1 cellular context compared by ENCODE assay signal in the genomic region with DNA sequence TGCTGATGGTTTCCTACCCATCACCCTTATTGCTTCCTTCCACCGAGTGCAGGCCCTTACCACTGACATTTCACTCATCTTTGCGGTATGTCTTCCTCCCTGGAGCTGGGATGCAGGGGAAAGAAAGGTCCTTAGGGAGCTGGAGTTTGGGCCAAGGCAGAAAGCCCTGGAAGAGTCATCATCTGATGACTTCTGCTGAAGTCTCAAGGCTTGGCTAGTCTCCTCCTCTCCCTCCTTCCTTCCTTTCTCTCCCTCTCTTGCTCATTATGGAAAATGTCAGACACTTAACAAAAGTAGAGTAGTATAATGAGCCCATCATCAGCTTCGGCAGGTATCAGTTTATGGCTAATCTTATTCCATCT.
TF ChIP-seq lines count a peak whose summit lies in the region.

No MANE protein-coding gene starts in this region.

TF ChIP-seq in HCT116, 20 proteins besides CTCF, POLR2A, EP300 and RAD21 (continued from another document):
- TF ChIP-seq, protein P1, sequence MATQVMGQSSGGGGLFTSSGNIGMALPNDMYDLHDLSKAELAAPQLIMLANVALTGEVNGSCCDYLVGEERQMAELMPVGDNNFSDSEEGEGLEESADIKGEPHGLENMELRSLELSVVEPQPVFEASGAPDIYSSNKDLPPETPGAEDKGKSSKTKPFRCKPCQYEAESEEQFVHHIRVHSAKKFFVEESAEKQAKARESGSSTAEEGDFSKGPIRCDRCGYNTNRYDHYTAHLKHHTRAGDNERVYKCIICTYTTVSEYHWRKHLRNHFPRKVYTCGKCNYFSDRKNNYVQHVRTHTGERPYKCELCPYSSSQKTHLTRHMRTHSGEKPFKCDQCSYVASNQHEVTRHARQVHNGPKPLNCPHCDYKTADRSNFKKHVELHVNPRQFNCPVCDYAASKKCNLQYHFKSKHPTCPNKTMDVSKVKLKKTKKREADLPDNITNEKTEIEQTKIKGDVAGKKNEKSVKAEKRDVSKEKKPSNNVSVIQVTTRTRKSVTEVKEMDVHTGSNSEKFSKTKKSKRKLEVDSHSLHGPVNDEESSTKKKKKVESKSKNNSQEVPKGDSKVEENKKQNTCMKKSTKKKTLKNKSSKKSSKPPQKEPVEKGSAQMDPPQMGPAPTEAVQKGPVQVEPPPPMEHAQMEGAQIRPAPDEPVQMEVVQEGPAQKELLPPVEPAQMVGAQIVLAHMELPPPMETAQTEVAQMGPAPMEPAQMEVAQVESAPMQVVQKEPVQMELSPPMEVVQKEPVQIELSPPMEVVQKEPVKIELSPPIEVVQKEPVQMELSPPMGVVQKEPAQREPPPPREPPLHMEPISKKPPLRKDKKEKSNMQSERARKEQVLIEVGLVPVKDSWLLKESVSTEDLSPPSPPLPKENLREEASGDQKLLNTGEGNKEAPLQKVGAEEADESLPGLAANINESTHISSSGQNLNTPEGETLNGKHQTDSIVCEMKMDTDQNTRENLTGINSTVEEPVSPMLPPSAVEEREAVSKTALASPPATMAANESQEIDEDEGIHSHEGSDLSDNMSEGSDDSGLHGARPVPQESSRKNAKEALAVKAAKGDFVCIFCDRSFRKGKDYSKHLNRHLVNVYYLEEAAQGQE (IDR thresholded peaks at IDR 0.05; ENCODE audit: low read depth), result no peak
- no peak for TF ChIP-seq SP1 (IDR thresholded peaks at IDR 0.05; ENCODE audit: low read depth)
- no peak for TF ChIP-seq YY1 (IDR thresholded peaks at IDR 0.05; ENCODE audit: extremely low read depth, insufficient replicate concordance, low read depth, low read length)
- TF ChIP-seq SIN3A (IDR thresholded peaks at IDR 0.05; ENCODE audit: low read depth), result no peak
- TF ChIP-seq CBX3 (IDR thresholded peaks at IDR 0.05; ENCODE audit: low read depth), result no peak
- TF ChIP-seq EGR1 (IDR thresholded peaks at IDR 0.05; ENCODE audit: low read depth), result no peak
- no peak for TF ChIP-seq CEBPB (IDR thresholded peaks at IDR 0.05; ENCODE audit: low read depth)
- TF ChIP-seq, protein P2, sequence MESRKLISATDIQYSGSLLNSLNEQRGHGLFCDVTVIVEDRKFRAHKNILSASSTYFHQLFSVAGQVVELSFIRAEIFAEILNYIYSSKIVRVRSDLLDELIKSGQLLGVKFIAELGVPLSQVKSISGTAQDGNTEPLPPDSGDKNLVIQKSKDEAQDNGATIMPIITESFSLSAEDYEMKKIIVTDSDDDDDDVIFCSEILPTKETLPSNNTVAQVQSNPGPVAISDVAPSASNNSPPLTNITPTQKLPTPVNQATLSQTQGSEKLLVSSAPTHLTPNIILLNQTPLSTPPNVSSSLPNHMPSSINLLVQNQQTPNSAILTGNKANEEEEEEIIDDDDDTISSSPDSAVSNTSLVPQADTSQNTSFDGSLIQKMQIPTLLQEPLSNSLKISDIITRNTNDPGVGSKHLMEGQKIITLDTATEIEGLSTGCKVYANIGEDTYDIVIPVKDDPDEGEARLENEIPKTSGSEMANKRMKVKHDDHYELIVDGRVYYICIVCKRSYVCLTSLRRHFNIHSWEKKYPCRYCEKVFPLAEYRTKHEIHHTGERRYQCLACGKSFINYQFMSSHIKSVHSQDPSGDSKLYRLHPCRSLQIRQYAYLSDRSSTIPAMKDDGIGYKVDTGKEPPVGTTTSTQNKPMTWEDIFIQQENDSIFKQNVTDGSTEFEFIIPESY (IDR thresholded peaks at IDR 0.05; ENCODE audit: extremely low read depth, insufficient replicate concordance, low read length), result no peak
- TF ChIP-seq, protein P3, sequence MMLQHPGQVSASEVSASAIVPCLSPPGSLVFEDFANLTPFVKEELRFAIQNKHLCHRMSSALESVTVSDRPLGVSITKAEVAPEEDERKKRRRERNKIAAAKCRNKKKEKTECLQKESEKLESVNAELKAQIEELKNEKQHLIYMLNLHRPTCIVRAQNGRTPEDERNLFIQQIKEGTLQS (IDR thresholded peaks at IDR 0.05), result no peak
- no peak for TF ChIP-seq EZH2 (IDR thresholded peaks at IDR 0.05)
